Comparison of ENCODE assay signal across 29 cellular contexts in the genomic region with DNA sequence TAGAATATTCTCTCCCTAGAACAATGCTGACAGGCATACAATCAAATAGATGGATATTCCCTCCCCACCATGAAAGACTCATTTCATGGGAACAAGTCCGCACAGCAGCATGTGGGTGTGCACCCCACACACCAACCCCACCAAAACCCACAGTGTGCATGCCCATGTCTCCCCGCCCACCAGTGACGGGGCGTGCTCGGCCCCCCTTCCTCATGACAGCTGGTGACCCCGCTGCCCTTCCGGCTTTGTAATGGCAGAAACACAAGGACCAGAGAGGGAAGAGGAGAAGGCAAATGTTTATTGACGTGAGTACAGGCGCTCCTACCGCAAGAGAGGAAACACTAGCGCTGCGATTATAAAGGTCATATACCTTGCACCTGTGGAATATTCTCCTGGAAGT. TPM values are rescaled to one million over a fixed set of nuclear protein-coding genes. Genes with fewer than 3 reads are reported as not detected.
DNase-seq lines count a peak whose midpoint lies in the region; ATAC-seq and TF ChIP-seq lines count a peak whose summit lies in the region.
"Had no signal": no experiment of that assay in that cellular context is flagged by ENCODE, and none has a peak within 500 bp of the region (broad histone marks: within the 10 kb centered on the region; RNA-seq: fewer than 3 reads in every experiment).

No MANE protein-coding gene starts in this region.

- no peak overlapping the region for H3K4me3 ChIP-seq in left lung
- no peak overlapping the region for H3K4me3 ChIP-seq in spleen
- no peak overlapping the region for H3K4me3 ChIP-seq in CD8-positive, alpha-beta T cell (ENCODE audit: low read depth, low read length)
- H3K4me3 ChIP-seq: A549, esophagus squamous epithelium, heart right ventricle, prostate gland, vagina had no signal

- ATAC-seq in left lung = no peak
- ATAC-seq in CD8-positive, alpha-beta T cell = no peak
- ATAC-seq: activated CD8-positive, alpha-beta T cell treated with anti-CD3 and anti-CD28 coated beads for 36 hours; activated T-helper 17 cell treated with anti-CD3 and anti-CD28 coated beads, Interleukin-2, amount 50 U/mL, for 72 hours; heart right ventricle; SK-N-SH treated with all-trans-retinoic acid at 6 μM for 48 hours; T-helper 17 cell had no signal

- peak overlapping the region; percentile 90 for H3K27ac ChIP-seq in KOPT-K1 (ENCODE audit: low read depth, low read length, poor library complexity, severe bottlenecking)
- no peak overlapping the region for H3K27ac ChIP-seq in left lung
- no peak overlapping the region for H3K27ac ChIP-seq in spleen
- H3K27ac ChIP-seq in CD8-positive, alpha-beta T cell (ENCODE audit: low read depth, low read length) = no peak overlapping the region
- H3K27ac ChIP-seq: A549, esophagus squamous epithelium, heart right ventricle, prostate gland, RWPE1, vagina had no signal

- POLR2A ChIA-PET in CD8-positive, alpha-beta T cell (lab: Charles Lee) = no interaction called here

- no peak overlapping the region for H3K4me3 Mint-ChIP-seq in CD8-positive, alpha-beta T cell
- H3K4me3 Mint-ChIP-seq: activated CD8-positive, alpha-beta T cell treated with anti-CD3 and anti-CD28 coated beads for 36 hours; activated naive CD8-positive, alpha-beta T cell; activated T-helper 17 cell treated with anti-CD3 and anti-CD28 coated beads, Interleukin-2, amount 50 U/mL, for 72 hours; stimulated activated naive CD8-positive, alpha-beta T cell treated with anti-CD3 and anti-CD28 coated beads, Interleukin-15, amount 100 ng/mL, for 72 hours; T-helper 17 cell had no signal

- no peaks in the 10 kb centered on the region for H3K27me3 ChIP-seq in left lung
- peaks cover 0 to 14% (median 0%) of the 10 kb centered on the region in 7 donors for H3K27me3 ChIP-seq in spleen (replicated peaks in 1 of 7)
- H3K27me3 ChIP-seq in CD8-positive, alpha-beta T cell (ENCODE audit: insufficient read depth, low read length) = no peaks in the 10 kb centered on the region
- H3K27me3 ChIP-seq: vagina had no signal

- H3K36me3 ChIP-seq in KOPT-K1 (ENCODE audit: insufficient read depth, low read length) (no peaks in the 10 kb centered on the region), left lung (no peaks in the 10 kb centered on the region), spleen (no peaks in the 10 kb centered on the region)
- no peaks in the 10 kb centered on the region for H3K36me3 ChIP-seq in CD8-positive, alpha-beta T cell (ENCODE audit: insufficient read depth, low read length)
- H3K36me3 ChIP-seq: esophagus squamous epithelium, heart right ventricle, prostate gland, vagina had no signal

- H3K27ac Mint-ChIP-seq in CD8-positive, alpha-beta T cell = no peak overlapping the region
- H3K27ac Mint-ChIP-seq: activated CD8-positive, alpha-beta T cell treated with anti-CD3 and anti-CD28 coated beads for 36 hours; activated naive CD8-positive, alpha-beta T cell; activated T-helper 17 cell treated with anti-CD3 and anti-CD28 coated beads, Interleukin-2, amount 50 U/mL, for 72 hours; stimulated activated naive CD8-positive, alpha-beta T cell treated with anti-CD3 and anti-CD28 coated beads, Interleukin-15, amount 100 ng/mL, for 72 hours; T-helper 17 cell had no signal

- no peaks in the 10 kb centered on the region for H3K9me3 Mint-ChIP-seq in CD8-positive, alpha-beta T cell
- H3K9me3 Mint-ChIP-seq: activated CD8-positive, alpha-beta T cell treated with anti-CD3 and anti-CD28 coated beads for 36 hours; activated T-helper 17 cell treated with anti-CD3 and anti-CD28 coated beads, Interleukin-2, amount 50 U/mL, for 72 hours; stimulated activated naive CD8-positive, alpha-beta T cell treated with anti-CD3 and anti-CD28 coated beads, Interleukin-15, amount 100 ng/mL, for 72 hours had no signal

- CTCF ChIA-PET in CD8-positive, alpha-beta T cell (lab: Charles Lee) = no interaction called here

- H3K27me3 Mint-ChIP-seq in CD8-positive, alpha-beta T cell (ENCODE audit: low read depth) = no peaks in the 10 kb centered on the region
- H3K27me3 Mint-ChIP-seq: activated naive CD8-positive, alpha-beta T cell; activated T-helper 17 cell treated with anti-CD3 and anti-CD28 coated beads, Interleukin-2, amount 50 U/mL, for 72 hours; stimulated activated naive CD8-positive, alpha-beta T cell treated with anti-CD3 and anti-CD28 coated beads, Interleukin-15, amount 100 ng/mL, for 72 hours had no signal

- H3K4me1 Mint-ChIP-seq in CD8-positive, alpha-beta T cell (ENCODE audit: low read depth) = peaks cover 20% of the 10 kb centered on the region

- DNase-seq in NCI-H510A treated with DMSO at 0.1 percent for 48 hours (lab: John Stamatoyannopoulos, UW) (peak; percentile 20), NCI-H510A (lab: John Stamatoyannopoulos, UW) (no peak), left lung (peak; percentile 19 to 60), spleen (peak; percentile 41), NCI-H524 (lab: John Stamatoyannopoulos, UW) (no peak)
- DNase-seq in stimulated activated CD4-positive, alpha-beta T cell treated with anti-CD3 and anti-CD28 coated beads, Interleukin-15, amount 100 ng/mL, for 24 hours = no peak
- DNase-seq in CD8-positive, alpha-beta T cell = no peak
- DNase-seq: activated CD4-positive, alpha-beta T cell treated with anti-CD3 and anti-CD28 coated beads for 1 hour; activated CD8-positive, alpha-beta T cell treated with anti-CD3 and anti-CD28 coated beads for 36 hours; AML-193; anterior cingulate cortex; cortex of kidney; esophagus squamous epithelium; foreskin melanocyte; heart right ventricle; Karpas-422; NCI-H1694; NCI-H2171 treated with DMSO at 0.1 percent for 48 hours; NCI-H526; stimulated activated naive CD8-positive, alpha-beta T cell treated with anti-CD3 and anti-CD28 coated beads, Interleukin-15, amount 100 ng/mL, for 72 hours; T-helper 17 cell had no signal

- intact Hi-C loops in left lung (cut with DNase I) (no loop called here), spleen (cut with DNase I; ENCODE audit: low total_unique reads) (no loop called here)
- intact Hi-C loops in CD8-positive, alpha-beta T cell (cut with DNase I, micrococcal nuclease) = no loop called here

- 61 to 79% (median 70%) methylated on average over 12 of the region's 12 CpGs for WGBS in spleen, 5 donors

- no peaks in the 10 kb centered on the region for H3K36me3 Mint-ChIP-seq in CD8-positive, alpha-beta T cell
- H3K36me3 Mint-ChIP-seq: activated naive CD8-positive, alpha-beta T cell had no signal

- no peak for TF ChIP-seq POLR2A in spleen (IDR thresholded peaks at IDR 0.05)

- TF ChIP-seq CTCF in left lung (IDR thresholded peaks at IDR 0.05) = no peak
- TF ChIP-seq CTCF in spleen (IDR thresholded peaks at IDR 0.05 in 8 of 11, conservative IDR thresholded peaks at IDR 0.05 in 3 of 11) = no peak
- TF ChIP-seq CTCF in CD8-positive, alpha-beta T cell (IDR thresholded peaks at IDR 0.05) = no peak

- H3K4me1 ChIP-seq in left lung (no peaks in the 10 kb centered on the region), spleen (peaks cover 0 to 5% (median 0%) of the 10 kb centered on the region in 6 donors)
- H3K4me1 ChIP-seq in CD8-positive, alpha-beta T cell (ENCODE audit: insufficient read depth, low read length) = peaks cover 9% of the 10 kb centered on the region
- H3K4me1 ChIP-seq: esophagus squamous epithelium, heart right ventricle, prostate gland, vagina had no signal

- H3K9me3 ChIP-seq in KOPT-K1 (ENCODE audit: insufficient read depth, low read length, poor library complexity, severe bottlenecking) = no peaks in the 10 kb centered on the region
- no peaks in the 10 kb centered on the region for H3K9me3 ChIP-seq in left lung
- H3K9me3 ChIP-seq in spleen = no peaks in the 10 kb centered on the region
- H3K9me3 ChIP-seq in CD8-positive, alpha-beta T cell (ENCODE audit: low read length) = no peaks in the 10 kb centered on the region
- H3K9me3 ChIP-seq: A549, esophagus squamous epithelium, heart right ventricle, prostate gland, vagina had no signal

RNA-seq across cellular contexts. Expression of a gene that starts 30.8 kb away (rescaled TPM):
- total RNA-seq in left lung (10 to 100 TPM; 55.0 to 98.4 TPM), spleen (10 to 100 TPM; 28.9 to 84.3 (median 62.8) TPM)
- polyA plus RNA-seq in spleen = 10 to 100 TPM; 38.0 to 78.1 (median 65.3) TPM
- 100 to 1,000 TPM; 157 to 162 TPM for total RNA-seq in CD8-positive, alpha-beta T cell

Comparison
In these comparisons a context has a peak if more than half of its experiments do, and no peak if none do; other contexts are left out.
1. DNase-seq: peak in NCI-H510A treated with DMSO at 0.1 percent for 48 hours (single experiment), left lung (2 of 2) and spleen (single experiment); none in NCI-H510A (single experiment), stimulated activated CD4-positive, alpha-beta T cell treated with anti-CD3 and anti-CD28 coated beads, Interleukin-15, amount 100 ng/mL, for 24 hours (single experiment), CD8-positive, alpha-beta T cell (0 of 7) and NCI-H524 (0 of 2).